Comparison of ENCODE assay signal across 1 cellular context in the genomic region with DNA sequence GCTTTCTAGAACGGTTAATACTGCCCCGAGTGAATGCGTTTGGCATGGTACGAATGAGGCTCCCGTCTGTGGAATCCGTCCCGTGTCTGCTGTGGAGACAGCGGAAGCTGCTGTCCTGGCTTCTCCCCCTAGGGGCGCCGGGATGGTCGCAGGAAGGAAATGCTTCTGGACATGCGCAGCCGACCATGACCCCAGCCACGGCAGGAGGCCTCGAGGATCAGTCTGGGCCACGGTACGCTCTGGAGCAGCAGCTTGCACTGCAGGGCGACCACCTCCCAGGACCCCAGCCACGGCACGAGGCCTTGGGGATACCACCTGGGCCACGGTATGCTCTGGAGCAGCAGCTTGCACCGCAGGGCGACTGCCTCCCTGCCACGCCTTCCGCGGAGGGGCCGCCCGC.
TF ChIP-seq lines count a peak whose summit lies in the region.

No MANE protein-coding gene starts in this region.

TF ChIP-seq in IMR-90, 13 proteins besides CTCF, POLR2A, EP300 and RAD21:
- TF ChIP-seq MAZ (IDR thresholded peaks at IDR 0.05; ENCODE audit: borderline replicate concordance, low read depth, low read length) (no peak), MAFK (IDR thresholded peaks at IDR 0.05; ENCODE audit: low read depth, low read length) (no peak), NFE2L2 (IDR thresholded peaks at IDR 0.05; ENCODE audit: low read depth, low read length) (no peak), RCOR1 (IDR thresholded peaks at IDR 0.05; ENCODE audit: insufficient replicate concordance, low read length) (no peak), BHLHE40 (IDR thresholded peaks at IDR 0.05; ENCODE audit: low read depth, low read length) (no peak), CEBPB (IDR thresholded peaks at IDR 0.05; ENCODE audit: low read depth, low read length) (no peak), SMC3 (IDR thresholded peaks at IDR 0.05; ENCODE audit: low read depth, low read length) (no peak), RFX5 (IDR thresholded peaks at IDR 0.05; ENCODE audit: low read depth, low read length) (no peak), CHD1 (IDR thresholded peaks at IDR 0.05; ENCODE audit: low read depth, low read length) (no peak), MXI1 (IDR thresholded peaks at IDR 0.05; ENCODE audit: borderline replicate concordance, low read depth, low read length) (no peak), FOS (IDR thresholded peaks at IDR 0.05; ENCODE audit: low read depth, low read length) (no peak)
- TF ChIP-seq, protein P1, sequence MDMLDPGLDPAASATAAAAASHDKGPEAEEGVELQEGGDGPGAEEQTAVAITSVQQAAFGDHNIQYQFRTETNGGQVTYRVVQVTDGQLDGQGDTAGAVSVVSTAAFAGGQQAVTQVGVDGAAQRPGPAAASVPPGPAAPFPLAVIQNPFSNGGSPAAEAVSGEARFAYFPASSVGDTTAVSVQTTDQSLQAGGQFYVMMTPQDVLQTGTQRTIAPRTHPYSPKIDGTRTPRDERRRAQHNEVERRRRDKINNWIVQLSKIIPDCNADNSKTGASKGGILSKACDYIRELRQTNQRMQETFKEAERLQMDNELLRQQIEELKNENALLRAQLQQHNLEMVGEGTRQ (IDR thresholded peaks at IDR 0.05; ENCODE audit: low read depth, low read length): no peak
